ENCODE assay signal across 1 cellular context in genomic region chr1:226762055-226762454, GRCh38.
TF ChIP-seq lines count a peak whose summit lies in the region.

No MANE protein-coding gene starts in this region.

TF ChIP-seq in K562, 482 proteins besides CTCF, POLR2A, EP300 and RAD21:
- TF ChIP-seq VEZF1 (CRISPR knock-in tag; IDR thresholded peaks at IDR 0.05) (no peak), CBX1 (IDR thresholded peaks at IDR 0.05; ENCODE audit: low read depth) (no peak), CCNT2 (IDR thresholded peaks at IDR 0.05; ENCODE audit: borderline replicate concordance, extremely low read depth, insufficient read length, low read depth, low read length) (no peak), ZNF76 (CRISPR knock-in tag; IDR thresholded peaks at IDR 0.05; ENCODE audit: borderline replicate concordance) (no peak), ZNF384 (IDR thresholded peaks at IDR 0.05; ENCODE audit: low read depth, low read length) (no peak), ZBTB11 (CRISPR knock-in tag; IDR thresholded peaks at IDR 0.05) (no peak), ZNF280B (CRISPR knock-in tag; IDR thresholded peaks at IDR 0.05) (no peak), ZNF277 (CRISPR knock-in tag; IDR thresholded peaks at IDR 0.05; ENCODE audit: borderline replicate concordance) (no peak), CBFB (CRISPR knock-in tag; IDR thresholded peaks at IDR 0.05) (no peak), CBX2 (IDR thresholded peaks at IDR 0.05; ENCODE audit: insufficient read depth, low read length, poor library complexity, severe bottlenecking) (no peak), KDM1A (IDR thresholded peaks at IDR 0.05) (0 out of 4 replicates have a peak, but pooled peaks of 1 of the 2 experiments have one; percentile 34), SMAD2 (IDR thresholded peaks at IDR 0.05; ENCODE audit: low read depth, low read length) (no peak), MCM3 (IDR thresholded peaks at IDR 0.05) (no peak), ZNF444 (CRISPR knock-in tag; IDR thresholded peaks at IDR 0.05) (no peak), STAT5B (CRISPR knock-in tag; IDR thresholded peaks at IDR 0.05) (no peak), ETS1 (conservative IDR thresholded peaks at IDR 0.05; ENCODE audit: control insufficient read depth, low read depth, low read length) (no peak), BCLAF1 (IDR thresholded peaks at IDR 0.05; ENCODE audit: borderline replicate concordance in 1 of 2, control insufficient read depth in 1 of 2, low read depth in 2 of 2, low read length in 1 of 2) (no peak), PCBP2 (IDR thresholded peaks at IDR 0.05; ENCODE audit: low read depth, low read length, poor library complexity, severe bottlenecking) (no peak), RBM25 (IDR thresholded peaks at IDR 0.05; ENCODE audit: low read depth, low read length, severe bottlenecking) (peak; percentile 60), BCOR (IDR thresholded peaks at IDR 0.05) (peak; percentile 69), BMI1 (IDR thresholded peaks at IDR 0.05; ENCODE audit: low read length) (no peak), HDAC3 (IDR thresholded peaks at IDR 0.05; ENCODE audit: borderline replicate concordance, partially characterized antibody) (no peak), EP400 (IDR thresholded peaks at IDR 0.05) (no peak), ZNF212 (CRISPR knock-in tag; IDR thresholded peaks at IDR 0.05) (no peak), PHF8 (IDR thresholded peaks at IDR 0.05; ENCODE audit: borderline replicate concordance, low read length) (no peak), ZBTB9 (CRISPR knock-in tag; IDR thresholded peaks at IDR 0.05) (no peak), HDAC8 (tag; IDR thresholded peaks at IDR 0.05) (no peak)
TF ChIP-seq in K562: peak in this region for 3.
